Comparison of ENCODE assay signal across 33 cellular contexts in genomic region chr15:94270570-94270969, GRCh38.
"Had no signal": no experiment of that assay in that cellular context is flagged by ENCODE, and none has a peak within 500 bp of the region (broad histone marks: within the 10 kb centered on the region; RNA-seq: fewer than 3 reads in every experiment).

No MANE protein-coding gene starts in this region.

- ATAC-seq: activated T-cell treated with anti-CD3 and anti-CD28 coated beads, Interleukin-2, amount 50 U/mL, for 4 hours; PC-3 had no signal

- H3K27ac ChIP-seq: adrenal gland, KMS-11, Peyer's patch, SJSA1, WERI-Rb-1 had no signal

- DNase-seq: activated CD4-positive, alpha-beta memory T cell treated with anti-CD3 and anti-CD28 coated beads for 36 hours; activated CD4-positive, alpha-beta T cell treated with anti-CD3 and anti-CD28 coated beads, Interleukin-2, amount 10 ng/mL, durations not matched to agents 24 days and 14 days; activated CD4-positive, CD25-positive, alpha-beta regulatory T cell; activated CD8-positive, alpha-beta memory T cell treated with anti-CD3 and anti-CD28 coated beads, Interleukin-2, amount 50 U/mL, for 4 hours; activated gamma-delta T cell treated with Interleukin-2 at 50 U/mL for 16 hours; activated naive CD4-positive, alpha-beta T cell treated with anti-CD3 and anti-CD28 coated beads for 36 hours; activated T-cell treated with anti-CD3 and anti-CD28 coated beads for 4 hours; activated T-cell treated with anti-CD3 and anti-CD28 coated beads, Interleukin-2, amount 50 U/mL, for 4 hours; adrenal gland; caudate nucleus; cerebellar nuclear complex; NCI-H1105; NCI-H1417 treated with DMSO at 0.1 percent for 48 hours; NCI-H1694; NCI-H1930; NCI-H2081 treated with DMSO at 0.1 percent for 48 hours; NCI-H226; NCI-H446 treated with DMSO at 0.1 percent for 48 hours; NCI-H524; NCI-H82; PC-3; Peyer's patch; RPMI8226; SHP77 treated with DMSO at 0.1 percent for 48 hours; SK-N-SH; SW 1271; T1000; WERI-Rb-1 had no signal

- H3K36me3 Mint-ChIP-seq: brain had no signal

- H3K9me3 Mint-ChIP-seq: activated CD4-positive, alpha-beta memory T cell treated with anti-CD3 and anti-CD28 coated beads for 36 hours; activated CD4-positive, alpha-beta T cell treated with anti-CD3 and anti-CD28 coated beads, Interleukin-2, amount 10 ng/mL, durations not matched to agents 24 days and 14 days; activated naive CD4-positive, alpha-beta T cell treated with anti-CD3 and anti-CD28 coated beads for 36 hours; activated T-cell treated with anti-CD3 and anti-CD28 coated beads, Interleukin-2, amount 50 U/mL, for 4 hours; activated T-helper 1 cell treated with anti-CD3 and anti-CD28 coated beads, Interleukin-12 subunit alpha, Interleukin-12 subunit beta, Interleukin-2, Interleukin-4 antibody, amounts not matched to agents 30 ng/mL and 10 ng/mL and 1 ng/mL, durations not matched to agents 14 hours and 24 hours and 36 hours; brain had no signal

- H3K9ac ChIP-seq: KMS-11, SK-N-SH had no signal

- H3K4me2 ChIP-seq: KMS-11, SK-N-SH had no signal

- H3K27ac Mint-ChIP-seq: activated CD4-positive, alpha-beta memory T cell treated with anti-CD3 and anti-CD28 coated beads for 36 hours; activated CD4-positive, alpha-beta T cell treated with anti-CD3 and anti-CD28 coated beads, Interleukin-2, amount 10 ng/mL, durations not matched to agents 24 days and 14 days; activated naive CD4-positive, alpha-beta T cell treated with anti-CD3 and anti-CD28 coated beads for 36 hours; activated naive CD4-positive, alpha-beta T cell treated with anti-CD3 and anti-CD28 coated beads, Interleukin-2, amount 50 U/mL, for 72 hours; activated T-helper 1 cell treated with anti-CD3 and anti-CD28 coated beads, Interleukin-12 subunit alpha, Interleukin-12 subunit beta, Interleukin-2, Interleukin-4 antibody, amounts not matched to agents 30 ng/mL and 10 ng/mL and 1 ng/mL, durations not matched to agents 14 hours and 24 hours and 36 hours; brain had no signal

- H3K36me3 ChIP-seq: adrenal gland, Peyer's patch, SJSA1, WERI-Rb-1 had no signal

- H3K4me3 Mint-ChIP-seq: activated CD4-positive, alpha-beta memory T cell treated with anti-CD3 and anti-CD28 coated beads for 36 hours; activated CD4-positive, alpha-beta T cell treated with anti-CD3 and anti-CD28 coated beads, Interleukin-2, amount 10 ng/mL, durations not matched to agents 24 days and 14 days; activated naive CD4-positive, alpha-beta T cell treated with anti-CD3 and anti-CD28 coated beads for 36 hours; activated T-cell treated with anti-CD3 and anti-CD28 coated beads, Interleukin-2, amount 50 U/mL, for 4 hours; activated T-helper 1 cell treated with anti-CD3 and anti-CD28 coated beads, Interleukin-12 subunit alpha, Interleukin-12 subunit beta, Interleukin-2, Interleukin-4 antibody, amounts not matched to agents 30 ng/mL and 10 ng/mL and 1 ng/mL, durations not matched to agents 14 hours and 24 hours and 36 hours; brain had no signal

- H3K9me2 ChIP-seq: SK-N-SH had no signal

- H3K4me1 ChIP-seq: adrenal gland, SJSA1 had no signal

- H3K9me3 ChIP-seq: adrenal gland, Peyer's patch, SJSA1, SK-N-SH had no signal

- H3K4me3 ChIP-seq: adrenal gland, Peyer's patch, SJSA1 had no signal

- H3K4me1 Mint-ChIP-seq: brain had no signal

- H3K27me3 Mint-ChIP-seq: activated CD4-positive, alpha-beta memory T cell treated with anti-CD3 and anti-CD28 coated beads for 36 hours; activated CD4-positive, alpha-beta T cell treated with anti-CD3 and anti-CD28 coated beads, Interleukin-2, amount 10 ng/mL, durations not matched to agents 24 days and 14 days had no signal

- H3K27me3 ChIP-seq: adrenal gland, Peyer's patch, SJSA1 had no signal
